ENCODE assay signal across 11 cellular contexts in the genomic region with DNA sequence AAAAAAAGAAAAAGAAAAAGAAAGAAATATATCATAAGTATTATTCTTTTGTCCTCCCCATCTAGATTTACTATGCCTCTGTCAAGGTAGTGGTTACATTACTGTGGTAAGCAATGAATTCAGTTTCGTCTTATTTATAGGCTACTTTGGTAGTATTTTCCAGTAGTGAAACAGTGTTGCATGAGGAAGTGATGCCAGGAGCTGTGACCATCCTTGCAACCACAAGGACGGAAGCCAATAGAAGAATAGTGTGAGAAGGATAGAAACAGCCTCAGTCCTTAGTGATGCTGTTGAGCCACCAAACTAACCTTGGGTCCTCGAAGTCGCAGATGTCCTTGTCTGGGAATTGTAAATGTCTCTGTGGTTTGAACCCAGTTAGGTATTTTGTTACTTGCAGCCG.
A peak's percentile ranks its signal among the peaks of the same experiment; 100 is the strongest.
DNase-seq lines count a peak whose midpoint lies in the region; ATAC-seq and TF ChIP-seq lines count a peak whose summit lies in the region.
"Had no signal": no experiment of that assay in that cellular context is flagged by ENCODE, and none has a peak within 500 bp of the region (broad histone marks: within the 10 kb centered on the region; RNA-seq: fewer than 3 reads in every experiment).

No MANE protein-coding gene starts in this region.

- H3K9me3 Mint-ChIP-seq in activated CD4-positive, alpha-beta memory T cell treated with anti-CD3 and anti-CD28 coated beads, Interleukin-2, amount 10 ng/mL, durations not matched to agents 7 days and 5 days, result peaks cover 8% of the 10 kb centered on the region
- H3K9me3 Mint-ChIP-seq: activated naive CD4-positive, alpha-beta T cell treated with anti-CD3 and anti-CD28 coated beads, Interleukin-2, amount 50 U/mL, for 24 hours had no signal

- no peak overlapping the region for H3K4me3 Mint-ChIP-seq in activated CD4-positive, alpha-beta memory T cell treated with anti-CD3 and anti-CD28 coated beads, Interleukin-2, amount 10 ng/mL, durations not matched to agents 7 days and 5 days

- no peak for TF ChIP-seq CTCF in GM10266 (IDR thresholded peaks at IDR 0.05; ENCODE audit: control insufficient read depth, insufficient read depth, low read depth, missing control alignments)

- H3K36me3 Mint-ChIP-seq in activated CD4-positive, alpha-beta memory T cell treated with anti-CD3 and anti-CD28 coated beads, Interleukin-2, amount 10 ng/mL, durations not matched to agents 7 days and 5 days (ENCODE audit: low read depth), result peaks cover 24% of the 10 kb centered on the region
- H3K36me3 Mint-ChIP-seq: activated naive CD4-positive, alpha-beta T cell treated with anti-CD3 and anti-CD28 coated beads, Interleukin-2, amount 50 U/mL, for 24 hours had no signal

- no peaks in the 10 kb centered on the region for H3K9me3 ChIP-seq in GM23248 (ENCODE audit: low read depth)
- H3K9me3 ChIP-seq: gastrocnemius medialis had no signal

- H3K27me3 Mint-ChIP-seq in activated CD4-positive, alpha-beta memory T cell treated with anti-CD3 and anti-CD28 coated beads, Interleukin-2, amount 10 ng/mL, durations not matched to agents 7 days and 5 days, result no peaks in the 10 kb centered on the region
- H3K27me3 Mint-ChIP-seq: activated naive CD4-positive, alpha-beta T cell treated with anti-CD3 and anti-CD28 coated beads, Interleukin-2, amount 50 U/mL, for 24 hours had no signal

- H3K36me3 ChIP-seq in GM23248 (ENCODE audit: low read depth), result no peaks in the 10 kb centered on the region
- H3K36me3 ChIP-seq: gastrocnemius medialis had no signal

- peaks cover 78% of the 10 kb centered on the region for H3K4me1 Mint-ChIP-seq in activated CD4-positive, alpha-beta memory T cell treated with anti-CD3 and anti-CD28 coated beads, Interleukin-2, amount 10 ng/mL, durations not matched to agents 7 days and 5 days

- peak overlapping the region; percentile 92 for H3K27ac Mint-ChIP-seq in activated CD4-positive, alpha-beta memory T cell treated with anti-CD3 and anti-CD28 coated beads, Interleukin-2, amount 10 ng/mL, durations not matched to agents 7 days and 5 days

- no peaks in the 10 kb centered on the region for H4K20me1 ChIP-seq in GM23248 (ENCODE audit: insufficient read depth)

- no peak overlapping the region for H3K9ac ChIP-seq in GM23248

- peak; percentile 42 for DNase-seq in GM10266 (ENCODE audit: extremely low spot score)
- DNase-seq in activated CD4-positive, alpha-beta memory T cell treated with anti-CD3 and anti-CD28 coated beads, Interleukin-2, amount 10 ng/mL, durations not matched to agents 7 days and 5 days, result peak; percentile 51
- no peak for DNase-seq in iPS-NIHi11 (ENCODE audit: low spot score)
- DNase-seq in glomerular visceral epithelial cell (ENCODE audit: extremely low spot score), result no peak
- DNase-seq in GM23248, result no peak
- no peak for DNase-seq in NCI-H2171 (lab: John Stamatoyannopoulos, UW)
- DNase-seq: gastrocnemius medialis had no signal

- peaks cover 25% of the 10 kb centered on the region for H3F3A ChIP-seq in GM23248 (ENCODE audit: insufficient read depth)

- H3K27me3 ChIP-seq in GM23248 (replicated peaks; ENCODE audit: insufficient read depth), result no peaks in the 10 kb centered on the region
- H3K27me3 ChIP-seq: gastrocnemius medialis had no signal

- H3K4me1 ChIP-seq in GM23248 (ENCODE audit: insufficient read depth), result peaks cover 29% of the 10 kb centered on the region

- H3K4me2 ChIP-seq in GM23248 (ENCODE audit: unreplicated experiment), result no peak overlapping the region

- WGBS in GM23248 (ENCODE audit: low coverage in 1 of 2, low lambda C conversion rate in 2 of 2, missing lambda C conversion rate in 2 of 2), 2 experiments, result 90 to 91% methylated on average over 5 of the region's 5 CpGs

- H3K79me2 ChIP-seq in GM23248 (ENCODE audit: insufficient read depth), result no peaks in the 10 kb centered on the region

- H3K4me3 ChIP-seq in GM23248, result no peak overlapping the region
- H3K4me3 ChIP-seq: gastrocnemius medialis had no signal

- no peak overlapping the region for H3K27ac ChIP-seq in GM23248
- H3K27ac ChIP-seq: gastrocnemius medialis had no signal

- POLR2A ChIA-PET in activated CD4-positive, alpha-beta memory T cell treated with anti-CD3 and anti-CD28 coated beads, Interleukin-2, amount 10 ng/mL, durations not matched to agents 7 days and 5 days (lab: Charles Lee), result interaction anchor here (1.0 to 3.9 kb wide), 5 partner anchors 9 to 1326 kb away, joined by 3 to 33 read pairs (median 17); a partner anchor contains a TSS

- H2AFZ ChIP-seq in GM23248, result no peak overlapping the region

- ATAC-seq in GM21360 (IDR thresholded peaks at IDR 0.05; ENCODE audit: unreplicated experiment) (peak; percentile 61), HG03342 (IDR thresholded peaks at IDR 0.05; ENCODE audit: unreplicated experiment) (peak; percentile 71)
- ATAC-seq: gastrocnemius medialis, right cardiac atrium had no signal

- CTCF ChIA-PET in activated CD4-positive, alpha-beta memory T cell treated with anti-CD3 and anti-CD28 coated beads, Interleukin-2, amount 10 ng/mL, durations not matched to agents 7 days and 5 days (lab: Charles Lee), result interaction anchor here (1.1 to 1.4 kb wide), 3 partner anchors 9 to 128 kb away, joined by 3 to 4 read pairs (median 3); no protein-coding TSS in a partner anchor

- in situ Hi-C loops in GM23248 (cut with MboI), result no loop called here

- no peaks in the 10 kb centered on the region for H3K9me2 ChIP-seq in GM23248 (ENCODE audit: insufficient read depth)

Comparison
In these comparisons a context has a peak if more than half of its experiments do, and no peak if none do; other contexts are left out.
1. DNase-seq: peak in GM10266 (single experiment) and activated CD4-positive, alpha-beta memory T cell treated with anti-CD3 and anti-CD28 coated beads, Interleukin-2, amount 10 ng/mL, durations not matched to agents 7 days and 5 days (single experiment); none in iPS-NIHi11 (single experiment), glomerular visceral epithelial cell (single experiment), GM23248 (single experiment) and NCI-H2171 (single experiment).